ENCODE assay signal across 1 cellular context in the genomic region with DNA sequence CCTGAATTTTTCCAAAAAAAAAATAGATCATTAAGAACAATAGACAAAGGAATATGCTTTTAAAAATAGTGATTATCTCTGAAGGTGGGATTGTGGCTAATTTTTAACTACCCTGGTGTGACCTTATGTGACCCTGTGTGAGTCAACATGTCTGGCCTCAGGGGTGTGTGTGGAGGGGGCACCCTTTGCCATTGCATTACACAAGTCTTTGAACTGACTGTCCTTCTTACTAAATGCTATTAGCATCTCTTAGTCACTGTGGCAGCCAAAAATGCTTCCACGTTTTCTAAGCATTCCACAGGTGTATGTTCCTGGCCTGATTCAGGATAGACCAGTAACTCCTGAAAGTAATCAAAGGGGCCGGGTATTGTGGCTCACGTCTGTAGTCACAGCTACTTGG.
TF ChIP-seq lines count a peak whose summit lies in the region.

No MANE protein-coding gene starts in this region.

TF ChIP-seq in HepG2, 621 proteins besides CTCF, POLR2A, EP300 and RAD21 (continued from another document):
- no peak for TF ChIP-seq ZHX1 (CRISPR knock-in tag; IDR thresholded peaks at IDR 0.05; ENCODE audit: low read depth)
- no peak for TF ChIP-seq SUZ12 (IDR thresholded peaks at IDR 0.05; ENCODE audit: low read depth, low read length)
- peak; percentile 83 for TF ChIP-seq CEBPB (IDR thresholded peaks at IDR 0.05; ENCODE audit: borderline replicate concordance, low read depth, low read length)
- TF ChIP-seq, protein P1, sequence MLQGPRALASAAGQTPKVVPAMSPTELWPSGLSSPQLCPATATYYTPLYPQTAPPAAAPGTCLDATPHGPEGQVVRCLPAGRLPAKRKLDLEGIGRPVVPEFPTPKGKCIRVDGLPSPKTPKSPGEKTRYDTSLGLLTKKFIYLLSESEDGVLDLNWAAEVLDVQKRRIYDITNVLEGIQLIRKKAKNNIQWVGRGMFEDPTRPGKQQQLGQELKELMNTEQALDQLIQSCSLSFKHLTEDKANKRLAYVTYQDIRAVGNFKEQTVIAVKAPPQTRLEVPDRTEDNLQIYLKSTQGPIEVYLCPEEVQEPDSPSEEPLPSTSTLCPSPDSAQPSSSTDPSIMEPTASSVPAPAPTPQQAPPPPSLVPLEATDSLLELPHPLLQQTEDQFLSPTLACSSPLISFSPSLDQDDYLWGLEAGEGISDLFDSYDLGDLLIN (CRISPR knock-in tag; IDR thresholded peaks at IDR 0.05; ENCODE audit: borderline replicate concordance) = no peak
- TF ChIP-seq ZKSCAN1 (IDR thresholded peaks at IDR 0.05; ENCODE audit: low read length) = no peak
- no peak for TF ChIP-seq DDIT3 (CRISPR knock-in tag; IDR thresholded peaks at IDR 0.05)
- no peak for TF ChIP-seq FIP1L1 (IDR thresholded peaks at IDR 0.05; ENCODE audit: borderline replicate concordance, insufficient read depth, low read depth, low read length)
- TF ChIP-seq MTA3 (CRISPR knock-in tag; IDR thresholded peaks at IDR 0.05) = no peak
- no peak for TF ChIP-seq ZNF572 (CRISPR knock-in tag; IDR thresholded peaks at IDR 0.05)
- TF ChIP-seq FOXP1 (IDR thresholded peaks at IDR 0.05) = no peak
- TF ChIP-seq FOXP1 (CRISPR knock-in tag; IDR thresholded peaks at IDR 0.05) = peak; percentile 60
- no peak for TF ChIP-seq ARHGAP35 (CRISPR knock-in tag; IDR thresholded peaks at IDR 0.05; ENCODE audit: borderline replicate concordance)
- TF ChIP-seq, protein P2, sequence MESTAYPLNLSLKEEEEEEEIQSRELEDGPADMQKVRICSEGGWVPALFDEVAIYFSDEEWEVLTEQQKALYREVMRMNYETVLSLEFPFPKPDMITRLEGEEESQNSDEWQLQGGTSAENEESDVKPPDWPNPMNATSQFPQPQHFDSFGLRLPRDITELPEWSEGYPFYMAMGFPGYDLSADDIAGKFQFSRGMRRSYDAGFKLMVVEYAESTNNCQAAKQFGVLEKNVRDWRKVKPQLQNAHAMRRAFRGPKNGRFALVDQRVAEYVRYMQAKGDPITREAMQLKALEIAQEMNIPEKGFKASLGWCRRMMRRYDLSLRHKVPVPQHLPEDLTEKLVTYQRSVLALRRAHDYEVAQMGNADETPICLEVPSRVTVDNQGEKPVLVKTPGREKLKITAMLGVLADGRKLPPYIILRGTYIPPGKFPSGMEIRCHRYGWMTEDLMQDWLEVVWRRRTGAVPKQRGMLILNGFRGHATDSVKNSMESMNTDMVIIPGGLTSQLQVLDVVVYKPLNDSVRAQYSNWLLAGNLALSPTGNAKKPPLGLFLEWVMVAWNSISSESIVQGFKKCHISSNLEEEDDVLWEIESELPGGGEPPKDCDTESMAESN (CRISPR knock-in tag; conservative IDR thresholded peaks at IDR 0.05) = no peak
- no peak for TF ChIP-seq ZNF350 (CRISPR knock-in tag; IDR thresholded peaks at IDR 0.05; ENCODE audit: borderline replicate concordance, low read depth)
- TF ChIP-seq, protein P3, sequence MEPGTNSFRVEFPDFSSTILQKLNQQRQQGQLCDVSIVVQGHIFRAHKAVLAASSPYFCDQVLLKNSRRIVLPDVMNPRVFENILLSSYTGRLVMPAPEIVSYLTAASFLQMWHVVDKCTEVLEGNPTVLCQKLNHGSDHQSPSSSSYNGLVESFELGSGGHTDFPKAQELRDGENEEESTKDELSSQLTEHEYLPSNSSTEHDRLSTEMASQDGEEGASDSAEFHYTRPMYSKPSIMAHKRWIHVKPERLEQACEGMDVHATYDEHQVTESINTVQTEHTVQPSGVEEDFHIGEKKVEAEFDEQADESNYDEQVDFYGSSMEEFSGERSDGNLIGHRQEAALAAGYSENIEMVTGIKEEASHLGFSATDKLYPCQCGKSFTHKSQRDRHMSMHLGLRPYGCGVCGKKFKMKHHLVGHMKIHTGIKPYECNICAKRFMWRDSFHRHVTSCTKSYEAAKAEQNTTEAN (CRISPR knock-in tag; conservative IDR thresholded peaks at IDR 0.05) = no peak
- TF ChIP-seq ZNF761 (CRISPR knock-in tag; conservative IDR thresholded peaks at IDR 0.05) = no peak
- no peak for TF ChIP-seq ZNF235 (CRISPR knock-in tag; IDR thresholded peaks at IDR 0.05; ENCODE audit: borderline replicate concordance)
- no peak for TF ChIP-seq FOXM1 (CRISPR knock-in tag; IDR thresholded peaks at IDR 0.05)
- no peak for TF ChIP-seq ZFYVE20 (CRISPR knock-in tag; IDR thresholded peaks at IDR 0.05; ENCODE audit: borderline replicate concordance, low read depth)
- TF ChIP-seq MED1 (CRISPR knock-in tag; IDR thresholded peaks at IDR 0.05) = 0 out of 2 replicates have a peak, but pooled peaks have one; percentile 35
- 0 out of 2 replicates have a peak, but pooled peaks have one; percentile 17 for TF ChIP-seq JUND (CRISPR knock-in tag; IDR thresholded peaks at IDR 0.05)
- no peak for TF ChIP-seq ZNF180 (CRISPR knock-in tag; IDR thresholded peaks at IDR 0.05; ENCODE audit: borderline replicate concordance, low read depth)
- TF ChIP-seq SMC3 (IDR thresholded peaks at IDR 0.05; ENCODE audit: low read length) = peak; percentile 18; the same call in 1 of the 2 replicates
- no peak for TF ChIP-seq ZNF747 (CRISPR knock-in tag; IDR thresholded peaks at IDR 0.05; ENCODE audit: borderline replicate concordance)
- no peak for TF ChIP-seq ZNF143 (CRISPR knock-in tag; IDR thresholded peaks at IDR 0.05)
- TF ChIP-seq SP140L (CRISPR knock-in tag; IDR thresholded peaks at IDR 0.05; ENCODE audit: borderline replicate concordance) = no peak
- TF ChIP-seq ZNF768 (CRISPR knock-in tag; IDR thresholded peaks at IDR 0.05) = no peak
- no peak for TF ChIP-seq TFDP1 (CRISPR knock-in tag; IDR thresholded peaks at IDR 0.05; ENCODE audit: borderline replicate concordance)
- no peak for TF ChIP-seq MBNL3 (CRISPR knock-in tag; conservative IDR thresholded peaks at IDR 0.05)
- TF ChIP-seq RARA (CRISPR knock-in tag; IDR thresholded peaks at IDR 0.05) = peak; percentile 97
- no peak for TF ChIP-seq NFATC3 (CRISPR knock-in tag; IDR thresholded peaks at IDR 0.05)
- no peak for TF ChIP-seq ZNF549 (CRISPR knock-in tag; IDR thresholded peaks at IDR 0.05)
- no peak for TF ChIP-seq ZNF33B (CRISPR knock-in tag; IDR thresholded peaks at IDR 0.05)
- peak; percentile 45 for TF ChIP-seq BHLHE40 (IDR thresholded peaks at IDR 0.05; ENCODE audit: low read length)
- TF ChIP-seq ZNF335 (CRISPR knock-in tag; IDR thresholded peaks at IDR 0.05) = no peak
- TF ChIP-seq MLX (CRISPR knock-in tag; IDR thresholded peaks at IDR 0.05) = no peak
- TF ChIP-seq HNRNPLL (IDR thresholded peaks at IDR 0.05; ENCODE audit: low read depth, low read length, poor library complexity, severe bottlenecking) = no peak
- peak; percentile 80 for TF ChIP-seq NR2F2 (IDR thresholded peaks at IDR 0.05; ENCODE audit: borderline replicate concordance, low read depth)
- TF ChIP-seq HHEX (CRISPR knock-in tag; IDR thresholded peaks at IDR 0.05) = no peak
- no peak for TF ChIP-seq CBFB (CRISPR knock-in tag; IDR thresholded peaks at IDR 0.05)
- peak; percentile 84; the same call in 1 of the 2 replicates for TF ChIP-seq NCOR1 (IDR thresholded peaks at IDR 0.05; ENCODE audit: borderline replicate concordance, low read length)
- no peak for TF ChIP-seq ZFP1 (CRISPR knock-in tag; IDR thresholded peaks at IDR 0.05)
- no peak for TF ChIP-seq THYN1 (CRISPR knock-in tag; IDR thresholded peaks at IDR 0.05; ENCODE audit: borderline replicate concordance, low read depth)
- peak; percentile 84 for TF ChIP-seq FOXA3 (CRISPR knock-in tag; IDR thresholded peaks at IDR 0.05)
- no peak for TF ChIP-seq JUNB (CRISPR knock-in tag; IDR thresholded peaks at IDR 0.05; ENCODE audit: borderline replicate concordance)
- no peak for TF ChIP-seq GABPB1 (CRISPR knock-in tag; IDR thresholded peaks at IDR 0.05)
- TF ChIP-seq ZNF609 (CRISPR knock-in tag; IDR thresholded peaks at IDR 0.05; ENCODE audit: borderline replicate concordance) = peak; percentile 58; the same call in 1 of the 2 replicates
- TF ChIP-seq CHCHD3 (CRISPR knock-in tag; IDR thresholded peaks at IDR 0.05) = no peak
- TF ChIP-seq ZEB1 (IDR thresholded peaks at IDR 0.05; ENCODE audit: insufficient replicate concordance, low read depth) = peak; percentile 64
- no peak for TF ChIP-seq ZNF282 (IDR thresholded peaks at IDR 0.05; ENCODE audit: partially characterized antibody)
- TF ChIP-seq ZFP36L1 (CRISPR knock-in tag; IDR thresholded peaks at IDR 0.05) = no peak
- no peak for TF ChIP-seq ZNF567 (CRISPR knock-in tag; IDR thresholded peaks at IDR 0.05; ENCODE audit: borderline replicate concordance)
- no peak for TF ChIP-seq JDP2 (CRISPR knock-in tag; IDR thresholded peaks at IDR 0.05; ENCODE audit: borderline replicate concordance)
- TF ChIP-seq GATAD2A (CRISPR knock-in tag; IDR thresholded peaks at IDR 0.05) = peak; percentile 65; the same call in 1 of the 2 replicates
